26 cellular contexts compared by ENCODE assay signal in the genomic region with DNA sequence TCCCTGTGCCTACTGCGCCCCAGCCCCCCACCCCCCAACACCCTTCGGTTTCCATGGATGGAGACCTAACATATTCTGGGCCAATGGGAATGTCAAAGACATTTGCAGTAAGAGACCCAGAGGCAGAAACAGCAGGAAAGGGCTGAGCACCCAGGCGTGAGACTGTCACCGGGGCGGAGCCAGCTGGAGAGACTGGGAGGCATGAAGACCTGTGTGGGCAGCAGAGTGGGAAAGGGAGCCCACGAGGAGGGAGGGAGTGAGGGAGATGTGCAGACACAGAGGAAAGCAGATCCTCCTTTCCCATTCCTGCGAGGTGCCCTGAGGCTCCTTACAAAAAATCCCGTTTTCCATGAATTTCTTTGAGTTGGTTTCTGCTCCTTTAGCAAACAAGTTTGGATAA.
"Had no signal": no experiment of that assay in that cellular context is flagged by ENCODE, and none has a peak within 500 bp of the region (broad histone marks: within the 10 kb centered on the region; RNA-seq: fewer than 3 reads in every experiment).

No MANE protein-coding gene starts in this region.

- H3K9me3 Mint-ChIP-seq: activated CD4-positive, alpha-beta T cell treated with anti-CD3 and anti-CD28 coated beads, Interleukin-2, amount 10 ng/mL, durations not matched to agents 24 days and 14 days; activated naive CD4-positive, alpha-beta T cell treated with anti-CD3 and anti-CD28 coated beads for 36 hours; activated naive CD8-positive, alpha-beta T cell treated with anti-CD3 and anti-CD28 coated beads for 36 hours; activated T-helper 1 cell treated with anti-CD3 and anti-CD28 coated beads, Interleukin-12 subunit alpha, Interleukin-12 subunit beta, Interleukin-2, Interleukin-4 antibody, amounts not matched to agents 30 ng/mL and 10 ng/mL and 1 ng/mL, durations not matched to agents 14 hours and 24 hours and 36 hours; T-helper 1 cell treated with Interleukin-12 subunit alpha and Interleukin-12 subunit beta and Interleukin-4 antibody, amounts not matched to agents 30 μg/mL and 1 μg/mL, for 36 hours; T-helper 2 cell treated with Interferon-gamma antibody and Interleukin-4, amounts not matched to agents 5 μg/mL and 100 μg/mL, for 36 hours had no signal

- H3K4me3 Mint-ChIP-seq: activated CD4-positive, alpha-beta T cell treated with anti-CD3 and anti-CD28 coated beads, Interleukin-2, amount 10 ng/mL, durations not matched to agents 24 days and 14 days; activated CD8-positive, alpha-beta T cell treated with anti-CD3 and anti-CD28 coated beads for 36 hours; activated naive CD4-positive, alpha-beta T cell treated with anti-CD3 and anti-CD28 coated beads for 36 hours; activated naive CD8-positive, alpha-beta T cell treated with anti-CD3 and anti-CD28 coated beads for 36 hours; activated T-cell treated with anti-CD3 and anti-CD28 coated beads, Interleukin-2, amount 50 U/mL, for 4 hours; activated T-helper 1 cell treated with anti-CD3 and anti-CD28 coated beads, Interleukin-12 subunit alpha, Interleukin-12 subunit beta, Interleukin-2, Interleukin-4 antibody, amounts not matched to agents 30 ng/mL and 10 ng/mL and 1 ng/mL, durations not matched to agents 14 hours and 24 hours and 36 hours; T-helper 1 cell treated with Interleukin-12 subunit alpha and Interleukin-12 subunit beta and Interleukin-4 antibody, amounts not matched to agents 30 μg/mL and 1 μg/mL, for 36 hours; T-helper 2 cell treated with Interferon-gamma antibody and Interleukin-4, amounts not matched to agents 5 μg/mL and 100 μg/mL, for 36 hours had no signal

- ATAC-seq: activated CD8-positive, alpha-beta T cell treated with anti-CD3 and anti-CD28 coated beads for 36 hours; activated T-cell treated with anti-CD3 and anti-CD28 coated beads, Interleukin-2, amount 50 U/mL, for 4 hours; Panc1 had no signal

- H3K27me3 Mint-ChIP-seq: activated CD4-positive, alpha-beta T cell treated with anti-CD3 and anti-CD28 coated beads, Interleukin-2, amount 10 ng/mL, durations not matched to agents 24 days and 14 days; activated CD8-positive, alpha-beta T cell treated with anti-CD3 and anti-CD28 coated beads for 36 hours; activated naive CD8-positive, alpha-beta T cell treated with anti-CD3 and anti-CD28 coated beads for 36 hours had no signal

- H3K4me1 Mint-ChIP-seq: activated CD4-positive, alpha-beta T cell treated with anti-CD3 and anti-CD28 coated beads, Interleukin-2, amount 10 ng/mL, durations not matched to agents 24 days and 14 days; activated naive CD8-positive, alpha-beta T cell treated with anti-CD3 and anti-CD28 coated beads for 36 hours had no signal

- DNase-seq: activated CD4-positive, alpha-beta T cell treated with anti-CD3 and anti-CD28 coated beads, Interleukin-2, amount 10 ng/mL, durations not matched to agents 24 days and 14 days; activated CD4-positive, alpha-beta T cell treated with anti-CD3 and anti-CD28 coated beads, Interleukin-2, amount 50 U/mL, for 4 hours; activated CD8-positive, alpha-beta T cell treated with anti-CD3 and anti-CD28 coated beads for 36 hours; activated gamma-delta T cell treated with Interleukin-2 at 50 U/mL for 16 hours; activated naive CD4-positive, alpha-beta T cell treated with anti-CD3 and anti-CD28 coated beads for 36 hours; activated naive CD8-positive, alpha-beta T cell treated with anti-CD3 and anti-CD28 coated beads for 36 hours; activated T-cell treated with anti-CD3 and anti-CD28 coated beads for 4 hours; activated T-cell treated with anti-CD3 and anti-CD28 coated beads, Interleukin-2, amount 50 U/mL, for 4 hours; amniotic stem cell; aorta; brain microvascular endothelial cell; central memory CD4-positive, alpha-beta T cell; MM.1S; NCI-H1092 treated with DMSO at 0.1 percent for 48 hours; NCI-H1417 treated with DMSO at 0.1 percent for 48 hours; NCI-H187 treated with DMSO at 0.1 percent for 48 hours; NCI-H2081; NCI-H226; NCI-H446 treated with DMSO at 0.1 percent for 48 hours; NCI-H524; SHP77; SJCRH30 had no signal

- H3K27ac Mint-ChIP-seq: activated CD4-positive, alpha-beta T cell treated with anti-CD3 and anti-CD28 coated beads, Interleukin-2, amount 10 ng/mL, durations not matched to agents 24 days and 14 days; activated CD8-positive, alpha-beta T cell treated with anti-CD3 and anti-CD28 coated beads for 36 hours; activated naive CD4-positive, alpha-beta T cell treated with anti-CD3 and anti-CD28 coated beads for 36 hours; activated naive CD8-positive, alpha-beta T cell treated with anti-CD3 and anti-CD28 coated beads for 36 hours; activated T-helper 1 cell treated with anti-CD3 and anti-CD28 coated beads, Interleukin-12 subunit alpha, Interleukin-12 subunit beta, Interleukin-2, Interleukin-4 antibody, amounts not matched to agents 30 ng/mL and 10 ng/mL and 1 ng/mL, durations not matched to agents 14 hours and 24 hours and 36 hours; T-helper 1 cell treated with Interleukin-12 subunit alpha and Interleukin-12 subunit beta and Interleukin-4 antibody, amounts not matched to agents 30 μg/mL and 1 μg/mL, for 36 hours; T-helper 2 cell treated with Interferon-gamma antibody and Interleukin-4, amounts not matched to agents 5 μg/mL and 100 μg/mL, for 36 hours had no signal
